ENCODE assay signal across 21 cellular contexts in the genomic region with DNA sequence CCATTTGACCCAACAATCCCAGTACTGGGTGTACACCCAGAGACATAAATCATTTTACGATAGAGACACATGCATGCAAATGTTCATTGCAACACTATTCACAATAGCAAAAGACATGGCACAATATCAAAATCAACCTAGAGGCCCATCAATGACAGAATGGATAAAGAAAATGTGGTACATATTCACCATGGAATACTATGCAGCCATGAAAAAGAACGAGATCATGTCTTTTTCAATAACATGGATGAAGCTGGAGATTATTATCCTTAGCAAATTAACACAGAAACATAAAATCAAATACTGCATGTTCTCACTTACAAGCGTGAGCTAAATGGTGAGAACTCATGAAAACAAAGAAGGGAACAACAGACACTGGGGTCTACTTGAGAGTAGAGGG.
DNase-seq lines count a peak whose midpoint lies in the region; ATAC-seq, FAIRE-seq and TF ChIP-seq lines count a peak whose summit lies in the region.
"Had no signal": no experiment of that assay in that cellular context is flagged by ENCODE, and none has a peak within 500 bp of the region (broad histone marks: within the 10 kb centered on the region; RNA-seq: fewer than 3 reads in every experiment).

No MANE protein-coding gene starts in this region.

- no peak overlapping the region for H3K4me2 ChIP-seq in H1 (ENCODE audit: insufficient read depth in 1 of 2, low read depth in 2 of 2, low read length in 2 of 2)
- H3K4me2 ChIP-seq: BLaER1 had no signal

- H4K5ac ChIP-seq in H1 (ENCODE audit: insufficient read length, low read depth, low read length) = no peak overlapping the region

- H2BK12ac ChIP-seq in H1 (ENCODE audit: low read depth, low read length) = no peak overlapping the region

- no peak overlapping the region for H3K4ac ChIP-seq in H1 (replicated peaks; ENCODE audit: insufficient read length, low read depth, low read length)

- H2BK15ac ChIP-seq in H1 (ENCODE audit: low read length) = no peak overlapping the region

- H2BK120ac ChIP-seq in H1 (replicated peaks; ENCODE audit: low read depth, low read length) = no peak overlapping the region

- H3K23ac ChIP-seq in H1 (ENCODE audit: insufficient read length) = no peak overlapping the region

- no peak overlapping the region for H3K56ac ChIP-seq in H1 (replicated peaks; ENCODE audit: insufficient read length, low read depth, low read length)

- ATAC-seq in HG03135 (IDR thresholded peaks at IDR 0.05; ENCODE audit: unreplicated experiment) = no peak
- ATAC-seq: CD8-positive, alpha-beta T cell had no signal

- H2AK5ac ChIP-seq in H1 (ENCODE audit: low read depth, low read length) = no peak overlapping the region

- H2BK5ac ChIP-seq in H1 (ENCODE audit: low read depth, low read length) = no peak overlapping the region

- H3K79me2 ChIP-seq in H1 (ENCODE audit: control insufficient read depth in 1 of 2, insufficient read depth in 2 of 2, low read length in 2 of 2) = no peaks in the 10 kb centered on the region

- H3K79me1 ChIP-seq in H1 (ENCODE audit: low read depth, low read length) = no peaks in the 10 kb centered on the region

- no peak for TF ChIP-seq CTCF in H1 (IDR thresholded peaks at IDR 0.05; ENCODE audit: control extremely low read depth in 1 of 3, insufficient read depth in 1 of 3, low read depth in 1 of 3, low read length in 3 of 3)

- 0 out of 4 replicates have a peak, but pooled peaks cover 0 to 2% of the 10 kb centered on the region in 2 experiments for H3K9me3 ChIP-seq in H1 (ENCODE audit: insufficient read depth in 2 of 2, low read depth in 1 of 2, low read length in 1 of 2)
- H3K9me3 ChIP-seq: BE2C, BLaER1, Caco-2 had no signal

- TF ChIP-seq POLR2A in H1 (IDR thresholded peaks at IDR 0.05; ENCODE audit: control extremely low read depth in 1 of 2, low read depth in 2 of 2, low read length in 2 of 2) = no peak

- CTCF ChIA-PET in HEK293T (lab: Yijun Ruan, JAX) (no interaction called here), H1 (lab: Charles Lee; ENCODE audit: partially characterized antibody) (interaction anchor here (3.8 kb wide), 1 partner anchor 11 kb away, joined by 14 read pairs; no protein-coding TSS in a partner anchor)

- H3K27ac ChIP-seq in H1 (ENCODE audit: low read depth, low read length) = no peak overlapping the region
- H3K27ac ChIP-seq: BLaER1 had no signal

- FAIRE-seq in H1 (lab: Jason Lieb, UNC) = no peak
- FAIRE-seq: A204.1, D721Med, G401.6, GM12891, GM19239 had no signal

- H3K27me3 ChIP-seq in H1 (replicated peaks in 1 of 4; ENCODE audit: control insufficient read depth in 3 of 4, extremely low read depth in 1 of 4, insufficient read depth in 3 of 4, low read length in 3 of 4) = no peaks in the 10 kb centered on the region
- H3K27me3 ChIP-seq: BE2C, BLaER1 had no signal

- H3K4me3 ChIP-seq in H1 (ENCODE audit: extremely low read depth in 1 of 4, insufficient read depth in 2 of 4, low read depth in 3 of 4, low read length in 4 of 4) = no peak overlapping the region
- H3K4me3 ChIP-seq: BLaER1 had no signal

- no peak overlapping the region for H3K18ac ChIP-seq in H1 (ENCODE audit: extremely low read depth, low read length)

- H2BK20ac ChIP-seq in H1 (ENCODE audit: low read length) = no peak overlapping the region

- no peaks in the 10 kb centered on the region for H3K36me3 ChIP-seq in H1 (ENCODE audit: control insufficient read depth in 2 of 4, insufficient read depth in 4 of 4, low read length in 3 of 4)
- H3K36me3 ChIP-seq: BE2C, BLaER1 had no signal

- TF ChIP-seq EP300 in H1 (IDR thresholded peaks at IDR 0.05; ENCODE audit: borderline replicate concordance in 1 of 2, low read depth in 2 of 2, low read length in 2 of 2) = no peak

- no peaks in the 10 kb centered on the region for H4K20me1 ChIP-seq in H1 (replicated peaks in 1 of 2; ENCODE audit: control insufficient read depth in 1 of 2, insufficient read depth in 2 of 2, low read length in 2 of 2)
- H4K20me1 ChIP-seq: BLaER1 had no signal

- POLR2A ChIA-PET in HEK293T (lab: Yijun Ruan, JAX) (no interaction called here), H1 (lab: Charles Lee; ENCODE audit: partially characterized antibody) (no interaction called here)

- no peak for DNase-seq in HEK293T (ENCODE audit: extremely low spot score)
- no peak for DNase-seq in H1 (ENCODE audit: low read depth in 1 of 2, low spot score in 2 of 2)
- no peak for DNase-seq in CD1c-positive myeloid dendritic cell (ENCODE audit: extremely low spot score)
- DNase-seq in NCI-H345 (lab: John Stamatoyannopoulos, UW) = no peak
- DNase-seq: 8988T; ACHN; BE2C; C1 segment of cervical spinal cord; Caco-2; Calu3; CD4-positive, alpha-beta T cell; CD8-positive, alpha-beta T cell; DMS79 treated with DMSO at 0.1 percent for 48 hours; GF-D8 had no signal

- no peaks in the 10 kb centered on the region for H3K23me2 ChIP-seq in H1 (ENCODE audit: low read depth, low read length)

- H2AFZ ChIP-seq in H1 (ENCODE audit: low read length) = no peak overlapping the region

- TF ChIP-seq RAD21 in H1 (IDR thresholded peaks at IDR 0.05 in 1 of 2, conservative IDR thresholded peaks at IDR 0.05 in 1 of 2; ENCODE audit: low read depth in 2 of 2, low read length in 2 of 2) = no peak

- no peak overlapping the region for H4K8ac ChIP-seq in H1 (ENCODE audit: extremely low read depth, insufficient read depth, low read length)

- no peak overlapping the region for H4K91ac ChIP-seq in H1 (replicated peaks; ENCODE audit: insufficient read length, low read length)

- no peak overlapping the region for H3K14ac ChIP-seq in H1 (ENCODE audit: insufficient read length)

- H3K4me1 ChIP-seq in H1 (replicated peaks in 1 of 4; ENCODE audit: control insufficient read depth in 3 of 4, insufficient read depth in 4 of 4, low read length in 3 of 4) = no peaks in the 10 kb centered on the region; a peak in 2 of 7 replicates
- H3K4me1 ChIP-seq: BE2C, BLaER1, Caco-2 had no signal

- WGBS in H1 (ENCODE audit: extremely low coverage in 1 of 2, insufficient coverage in 1 of 2, insufficient read length in 1 of 2, insufficient replicate concordance in 2 of 2, low coverage in 1 of 2, low lambda C conversion rate in 2 of 2, missing lambda C conversion rate in 1 of 2), 2 experiments = 88% methylated on average over 3 of the region's 3 CpGs; no CpG with 5 or more reads in 1 of the 2 experiments

- H3K9ac ChIP-seq in H1 (replicated peaks in 1 of 4; ENCODE audit: extremely low read depth in 1 of 4, low read depth in 3 of 4, low read length in 3 of 4) = no peak overlapping the region
- H3K9ac ChIP-seq: BLaER1 had no signal

TF ChIP-seq in HEK293T, 16 proteins besides CTCF, POLR2A, EP300 and RAD21:
- TF ChIP-seq, protein P1, sequence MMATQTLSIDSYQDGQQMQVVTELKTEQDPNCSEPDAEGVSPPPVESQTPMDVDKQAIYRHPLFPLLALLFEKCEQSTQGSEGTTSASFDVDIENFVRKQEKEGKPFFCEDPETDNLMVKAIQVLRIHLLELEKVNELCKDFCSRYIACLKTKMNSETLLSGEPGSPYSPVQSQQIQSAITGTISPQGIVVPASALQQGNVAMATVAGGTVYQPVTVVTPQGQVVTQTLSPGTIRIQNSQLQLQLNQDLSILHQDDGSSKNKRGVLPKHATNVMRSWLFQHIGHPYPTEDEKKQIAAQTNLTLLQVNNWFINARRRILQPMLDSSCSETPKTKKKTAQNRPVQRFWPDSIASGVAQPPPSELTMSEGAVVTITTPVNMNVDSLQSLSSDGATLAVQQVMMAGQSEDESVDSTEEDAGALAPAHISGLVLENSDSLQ (IDR thresholded peaks at IDR 0.05) = 0 out of 2 replicates have a peak, but pooled peaks have one; percentile 26
- TF ChIP-seq ZNF384 (IDR thresholded peaks at IDR 0.05) = no peak

TF ChIP-seq in H1, 55 proteins besides CTCF, POLR2A, EP300 and RAD21:
- TF ChIP-seq HDAC2 (IDR thresholded peaks at IDR 0.05; ENCODE audit: borderline replicate concordance in 1 of 2, low read depth in 2 of 2, low read length in 2 of 2) (peak in 1 of 2 experiments; percentile 50; a peak in 1 of 4 replicates), KDM1A (IDR thresholded peaks at IDR 0.05; ENCODE audit: borderline replicate concordance, low read length) (peak; percentile 83), JUND (IDR thresholded peaks at IDR 0.05; ENCODE audit: low read length) (no peak)
